Comparison of ENCODE assay signal across 10 cellular contexts in genomic region chr3:114418107-114418506, GRCh38.
A peak's percentile ranks its signal among the peaks of the same experiment; 100 is the strongest.
DNase-seq lines count a peak whose midpoint lies in the region; ATAC-seq and TF ChIP-seq lines count a peak whose summit lies in the region.
"Had no signal": no experiment of that assay in that cellular context is flagged by ENCODE, and none has a peak within 500 bp of the region (broad histone marks: within the 10 kb centered on the region; RNA-seq: fewer than 3 reads in every experiment).

No MANE protein-coding gene starts in this region.

- no peak for TF ChIP-seq CTCF in fibroblast of lung (conservative IDR thresholded peaks at IDR 0.05 in 1 of 2, IDR thresholded peaks at IDR 0.05 in 1 of 2; ENCODE audit: low read depth in 1 of 2, low read length in 2 of 2)
- TF ChIP-seq CTCF in esophagus squamous epithelium (IDR thresholded peaks at IDR 0.05), result no peak
- no peak for TF ChIP-seq CTCF in GM20000 (IDR thresholded peaks at IDR 0.05; ENCODE audit: extremely low read depth, missing control alignments)

- H4K20me1 ChIP-seq in fibroblast of lung (ENCODE audit: control insufficient read depth, extremely low read depth, insufficient read depth, low read length), result no peaks in the 10 kb centered on the region

- H3K4me1 ChIP-seq in fibroblast of lung (ENCODE audit: control insufficient read depth, extremely low read depth, insufficient read depth, low read length) (peaks cover 15% of the 10 kb centered on the region), esophagus squamous epithelium (peaks cover 0 to 20% (median 0%) of the 10 kb centered on the region in 3 donors)
- H3K4me1 ChIP-seq: parathyroid adenoma had no signal

- no peaks in the 10 kb centered on the region for H3K27me3 ChIP-seq in fibroblast of lung (ENCODE audit: control insufficient read depth, insufficient read depth, low read length)
- no peaks in the 10 kb centered on the region for H3K27me3 ChIP-seq in esophagus squamous epithelium
- H3K27me3 ChIP-seq: stomach had no signal

- H3K27ac ChIP-seq in fibroblast of lung (ENCODE audit: insufficient read depth, low read length), result peak overlapping the region; percentile 46
- H3K27ac ChIP-seq in esophagus squamous epithelium, result peak overlapping the region in 1 of 4 donors; percentile 45

- H3K9ac ChIP-seq in fibroblast of lung (ENCODE audit: insufficient read depth, low read length), result no peak overlapping the region
- H3K9ac ChIP-seq: parathyroid adenoma had no signal

- no peak for TF ChIP-seq POLR2A in esophagus squamous epithelium (IDR thresholded peaks at IDR 0.05)

- no peak overlapping the region for H2AFZ ChIP-seq in fibroblast of lung (ENCODE audit: low read length)

- peak; percentile 52 for ATAC-seq in GM18519 (IDR thresholded peaks at IDR 0.05; ENCODE audit: low FRiP score, unreplicated experiment)
- peak; percentile 68 for ATAC-seq in GM21423 (IDR thresholded peaks at IDR 0.05; ENCODE audit: unreplicated experiment)
- ATAC-seq in HG03175 (IDR thresholded peaks at IDR 0.05; ENCODE audit: unreplicated experiment), result peak; percentile 78

- H3K79me2 ChIP-seq in fibroblast of lung (ENCODE audit: control insufficient read depth, insufficient read depth, low read length), result no peaks in the 10 kb centered on the region

- H3K4me2 ChIP-seq in fibroblast of lung (ENCODE audit: extremely low read depth, insufficient read depth, low read length), result peak overlapping the region; percentile 68

- intact Hi-C loops in esophagus squamous epithelium (cut with DNase I), result no loop called here

- H3K36me3 ChIP-seq in fibroblast of lung (ENCODE audit: control insufficient read depth, insufficient read depth, low read length), result no peaks in the 10 kb centered on the region
- no peaks in the 10 kb centered on the region for H3K36me3 ChIP-seq in esophagus squamous epithelium
- H3K36me3 ChIP-seq: stomach had no signal

- DNase-seq in fibroblast of lung (ENCODE audit: low read depth in 2 of 2) (peak in 1 of 2 donors; percentile 29), esophagus squamous epithelium (lab: John Stamatoyannopoulos, UW) (no peak), GM20000 (ENCODE audit: low spot score) (no peak), NCI-H2171 (lab: John Stamatoyannopoulos, UW) (no peak), NCI-H1694 treated with DMSO at 0.1 percent for 48 hours (lab: John Stamatoyannopoulos, UW) (no peak)
- DNase-seq: stomach had no signal

- H3K9me3 ChIP-seq in fibroblast of lung (ENCODE audit: control insufficient read depth, insufficient read depth, low read depth, low read length) (no peaks in the 10 kb centered on the region), esophagus squamous epithelium (no peaks in the 10 kb centered on the region)
- H3K9me3 ChIP-seq: stomach had no signal

- H3K4me3 ChIP-seq in fibroblast of lung (replicated peaks in 1 of 4; ENCODE audit: control extremely low read depth in 1 of 4, insufficient read depth in 1 of 4, low read depth in 3 of 4, low read length in 4 of 4) (peak overlapping the region in 2 of 4 experiments; percentile 3 to 18), esophagus squamous epithelium (no peak overlapping the region)
